1 cellular context compared by ENCODE assay signal in genomic region chr1:245091818-245092637, GRCh38.
TF ChIP-seq lines count a peak whose summit lies in the region.

No MANE protein-coding gene starts in this region.

TF ChIP-seq in HepG2, 621 proteins besides CTCF, POLR2A, EP300 and RAD21 (continued from another document and continues in another):
- TF ChIP-seq ZBTB40 (IDR thresholded peaks at IDR 0.05): no peak
- TF ChIP-seq ZBTB40 (CRISPR knock-in tag; IDR thresholded peaks at IDR 0.05): peak; percentile 80
- TF ChIP-seq SNAI1 (CRISPR knock-in tag; IDR thresholded peaks at IDR 0.05; ENCODE audit: borderline replicate concordance): no peak
- TF ChIP-seq FOXA1 (IDR thresholded peaks at IDR 0.05): no peak
- 0 out of 2 replicates have a peak, but pooled peaks have one; percentile 46 for TF ChIP-seq FOXA1 (CRISPR knock-in tag; IDR thresholded peaks at IDR 0.05)
- TF ChIP-seq MYC (CRISPR knock-in tag; IDR thresholded peaks at IDR 0.05; ENCODE audit: borderline replicate concordance): peak; percentile 13; the same call in 1 of the 2 replicates
- no peak for TF ChIP-seq ZNF710 (CRISPR knock-in tag; IDR thresholded peaks at IDR 0.05; ENCODE audit: borderline replicate concordance)
- no peak for TF ChIP-seq ZNF264 (CRISPR knock-in tag; IDR thresholded peaks at IDR 0.05)
- no peak for TF ChIP-seq ZNF547 (CRISPR knock-in tag; IDR thresholded peaks at IDR 0.05)
- no peak for TF ChIP-seq STAG1 (CRISPR knock-in tag; IDR thresholded peaks at IDR 0.05)
- TF ChIP-seq REPIN1 (CRISPR knock-in tag; IDR thresholded peaks at IDR 0.05; ENCODE audit: borderline replicate concordance, low read depth): no peak
- peak; percentile 75 for TF ChIP-seq GABPB1 (CRISPR knock-in tag; IDR thresholded peaks at IDR 0.05)
- 0 out of 2 replicates have a peak, but pooled peaks have one; percentile 55 for TF ChIP-seq HMGXB3 (CRISPR knock-in tag; IDR thresholded peaks at IDR 0.05; ENCODE audit: borderline replicate concordance)
- TF ChIP-seq MAFK (conservative IDR thresholded peaks at IDR 0.05 in 1 of 2, IDR thresholded peaks at IDR 0.05 in 1 of 2; ENCODE audit: low read length in 2 of 2): peak in 1 of 2 experiments; percentile 47; a peak in 2 of 4 replicates
- TF ChIP-seq PRPF4 (IDR thresholded peaks at IDR 0.05; ENCODE audit: low read depth, low read length, poor library complexity, severe bottlenecking): no peak
- TF ChIP-seq RBFOX2 (IDR thresholded peaks at IDR 0.05; ENCODE audit: low read depth, low read length): no peak
- no peak for TF ChIP-seq DDIT3 (CRISPR knock-in tag; IDR thresholded peaks at IDR 0.05)
- TF ChIP-seq MEIS1 (CRISPR knock-in tag; IDR thresholded peaks at IDR 0.05; ENCODE audit: borderline replicate concordance): peak; percentile 65; the same call in 1 of the 2 replicates
- TF ChIP-seq KLF15 (CRISPR knock-in tag; IDR thresholded peaks at IDR 0.05; ENCODE audit: borderline replicate concordance): no peak
- TF ChIP-seq ZNF687 (CRISPR knock-in tag; IDR thresholded peaks at IDR 0.05): peak; percentile 94
- TF ChIP-seq HOXA3 (CRISPR knock-in tag; IDR thresholded peaks at IDR 0.05): peak; percentile 52; the same call in 1 of the 2 replicates
- peak; percentile 71; the same call in 1 of the 2 replicates for TF ChIP-seq JUN (CRISPR knock-in tag; IDR thresholded peaks at IDR 0.05)
- TF ChIP-seq TFAP4 (IDR thresholded peaks at IDR 0.05; ENCODE audit: borderline replicate concordance, low read depth): 0 out of 2 replicates have a peak, but pooled peaks have one; percentile 29
- no peak for TF ChIP-seq CERS6 (CRISPR knock-in tag; IDR thresholded peaks at IDR 0.05)
- peak; percentile 59; the same call in 1 of the 2 replicates for TF ChIP-seq ZSCAN9 (CRISPR knock-in tag; IDR thresholded peaks at IDR 0.05; ENCODE audit: borderline replicate concordance)
- TF ChIP-seq NFKBIZ (CRISPR knock-in tag; IDR thresholded peaks at IDR 0.05): no peak
- TF ChIP-seq BHLHE40 (IDR thresholded peaks at IDR 0.05; ENCODE audit: low read length): no peak
- no peak for TF ChIP-seq FLYWCH1 (CRISPR knock-in tag; IDR thresholded peaks at IDR 0.05)
- TF ChIP-seq NONO (IDR thresholded peaks at IDR 0.05): no peak
- TF ChIP-seq NONO (CRISPR knock-in tag; conservative IDR thresholded peaks at IDR 0.05): no peak
- peak; percentile 57 for TF ChIP-seq FOXA3 (CRISPR knock-in tag; IDR thresholded peaks at IDR 0.05)
